25 cellular contexts compared by ENCODE assay signal in the genomic region with DNA sequence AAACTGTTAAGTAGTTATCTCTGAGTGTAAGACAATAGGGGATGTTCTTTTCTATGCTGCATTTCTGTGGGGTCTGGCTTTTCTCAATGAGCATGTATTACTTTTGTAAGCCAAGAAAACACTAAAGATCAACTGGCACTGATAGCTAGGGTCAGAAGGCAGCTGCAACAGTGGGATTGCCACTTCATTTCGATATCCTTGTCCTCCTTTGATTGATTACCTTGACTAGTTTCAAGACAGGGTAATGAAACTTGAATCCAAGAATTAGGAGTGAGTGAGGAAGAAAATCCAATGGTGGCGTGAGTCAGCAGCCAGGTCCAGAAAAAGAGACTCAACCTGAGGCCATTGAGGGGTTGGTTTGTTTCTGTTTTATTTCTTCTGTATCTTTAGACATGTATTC.
"Had no signal": no experiment of that assay in that cellular context is flagged by ENCODE, and none has a peak within 500 bp of the region (broad histone marks: within the 10 kb centered on the region; RNA-seq: fewer than 3 reads in every experiment).

No MANE protein-coding gene starts in this region.

- H3K4me2 ChIP-seq: KMS-11 had no signal

- H3K4me1 Mint-ChIP-seq: activated naive CD4-positive, alpha-beta T cell treated with anti-CD3 and anti-CD28 coated beads, Interleukin-2, amount 10 ng/mL, durations not matched to agents 7 days and 5 days; IgD-negative memory B cell had no signal

- H3K27ac Mint-ChIP-seq: activated CD4-positive, alpha-beta memory T cell treated with anti-CD3 and anti-CD28 coated beads for 36 hours; activated CD4-positive, alpha-beta T cell treated with anti-CD3 and anti-CD28 coated beads, Interleukin-2, amount 10 ng/mL, durations not matched to agents 7 days and 5 days; activated naive CD4-positive, alpha-beta T cell treated with anti-CD3 and anti-CD28 coated beads, Interleukin-2, amount 10 ng/mL, durations not matched to agents 7 days and 5 days; activated naive CD8-positive, alpha-beta T cell treated with anti-CD3 and anti-CD28 coated beads for 36 hours; activated T-cell treated with anti-CD3 and anti-CD28 coated beads, Interleukin-2, amount 50 U/mL, for 72 hours; activated T-helper 2 cell treated with anti-CD3 and anti-CD28 coated beads, Interferon-gamma antibody, Interleukin-2, Interleukin-4, amounts not matched to agents 10 μg/mL and 5 μg/mL and 100 μg/mL, durations not matched to agents 14 hours and 24 hours and 36 hours; IgD-negative memory B cell had no signal

- H3K9ac ChIP-seq: KMS-11 had no signal

- H3K9me3 Mint-ChIP-seq: activated CD4-positive, alpha-beta memory T cell treated with anti-CD3 and anti-CD28 coated beads for 36 hours; activated CD4-positive, alpha-beta T cell treated with anti-CD3 and anti-CD28 coated beads, Interleukin-2, amount 10 ng/mL, durations not matched to agents 7 days and 5 days; activated naive CD4-positive, alpha-beta T cell treated with anti-CD3 and anti-CD28 coated beads, Interleukin-2, amount 10 ng/mL, durations not matched to agents 7 days and 5 days; activated naive CD8-positive, alpha-beta T cell treated with anti-CD3 and anti-CD28 coated beads for 36 hours; activated T-cell treated with anti-CD3 and anti-CD28 coated beads, Interleukin-2, amount 50 U/mL, for 72 hours; activated T-helper 2 cell treated with anti-CD3 and anti-CD28 coated beads, Interferon-gamma antibody, Interleukin-2, Interleukin-4, amounts not matched to agents 10 μg/mL and 5 μg/mL and 100 μg/mL, durations not matched to agents 14 hours and 24 hours and 36 hours; IgD-negative memory B cell had no signal

- ATAC-seq: activated T-cell treated with anti-CD3 and anti-CD28 coated beads, Interleukin-2, amount 50 U/mL, for 72 hours; T-helper 17 cell had no signal

- H3K36me3 Mint-ChIP-seq: activated CD4-positive, alpha-beta memory T cell treated with anti-CD3 and anti-CD28 coated beads for 36 hours; activated naive CD4-positive, alpha-beta T cell treated with anti-CD3 and anti-CD28 coated beads, Interleukin-2, amount 10 ng/mL, durations not matched to agents 7 days and 5 days; activated naive CD8-positive, alpha-beta T cell treated with anti-CD3 and anti-CD28 coated beads for 36 hours; IgD-negative memory B cell had no signal

- H3K4me3 Mint-ChIP-seq: activated CD4-positive, alpha-beta memory T cell treated with anti-CD3 and anti-CD28 coated beads for 36 hours; activated CD4-positive, alpha-beta T cell treated with anti-CD3 and anti-CD28 coated beads, Interleukin-2, amount 10 ng/mL, durations not matched to agents 7 days and 5 days; activated naive CD4-positive, alpha-beta T cell treated with anti-CD3 and anti-CD28 coated beads, Interleukin-2, amount 10 ng/mL, durations not matched to agents 7 days and 5 days; activated naive CD8-positive, alpha-beta T cell treated with anti-CD3 and anti-CD28 coated beads for 36 hours; activated T-cell treated with anti-CD3 and anti-CD28 coated beads, Interleukin-2, amount 50 U/mL, for 72 hours; IgD-negative memory B cell; T-helper 17 cell had no signal

- DNase-seq: activated CD4-positive, alpha-beta memory T cell treated with anti-CD3 and anti-CD28 coated beads for 36 hours; activated CD4-positive, alpha-beta T cell treated with anti-CD3 and anti-CD28 coated beads, Interleukin-2, amount 10 ng/mL, durations not matched to agents 7 days and 5 days; activated CD4-positive, CD25-positive, alpha-beta regulatory T cell; activated CD8-positive, alpha-beta memory T cell treated with anti-CD3 and anti-CD28 coated beads, Interleukin-2, amount 50 U/mL, for 4 hours; activated gamma-delta T cell treated with Interleukin-2 at 50 U/mL for 16 hours; activated naive CD4-positive, alpha-beta T cell treated with anti-CD3 and anti-CD28 coated beads, Interleukin-2, amount 10 ng/mL, durations not matched to agents 7 days and 5 days; activated naive CD8-positive, alpha-beta T cell treated with anti-CD3 and anti-CD28 coated beads for 36 hours; activated T-cell treated with anti-CD3 and anti-CD28 coated beads, Interleukin-2, amount 50 U/mL, for 72 hours; NCI-H1092; NCI-H1417; NCI-H1694; NCI-H2029; NCI-H2107; NCI-H2171 treated with DMSO at 0.1 percent for 48 hours; NCI-H226; NCI-H526; NCI-H82; SIG-M5; T-helper 17 cell; T1000 had no signal

- H3K27ac ChIP-seq: KMS-11, SK-N-MC, VCaP had no signal

- H3K4me3 ChIP-seq: SK-N-MC had no signal

- H3K27me3 Mint-ChIP-seq: activated CD4-positive, alpha-beta T cell treated with anti-CD3 and anti-CD28 coated beads, Interleukin-2, amount 10 ng/mL, durations not matched to agents 7 days and 5 days; activated naive CD8-positive, alpha-beta T cell treated with anti-CD3 and anti-CD28 coated beads for 36 hours had no signal
